Comparison of ENCODE assay signal across 24 cellular contexts in genomic region chr17:68353121-68353521, GRCh38.
DNase-seq lines count a peak whose midpoint lies in the region; ATAC-seq and TF ChIP-seq lines count a peak whose summit lies in the region.
"Had no signal": no experiment of that assay in that cellular context is flagged by ENCODE, and none has a peak within 500 bp of the region (broad histone marks: within the 10 kb centered on the region; RNA-seq: fewer than 3 reads in every experiment).

No MANE protein-coding gene starts in this region.

- no peak for TF ChIP-seq RAD21 in IMR-90 (IDR thresholded peaks at IDR 0.05; ENCODE audit: low read length)

- no peak overlapping the region for H3K9ac ChIP-seq in IMR-90 (ENCODE audit: low read depth, low read length)

- H4K91ac ChIP-seq in IMR-90 (ENCODE audit: insufficient read depth, low read depth, low read length) = no peak overlapping the region

- no peak for DNase-seq in activated naive CD4-positive, alpha-beta T cell treated with anti-CD3 and anti-CD28 coated beads, Interleukin-2, amount 10 ng/mL, durations not matched to agents 7 days and 5 days
- no peak for DNase-seq in activated naive CD4-positive, alpha-beta T cell treated with Interleukin-2 at 50 U/mL for 16 hours
- no peak for DNase-seq in IMR-90
- no peak for DNase-seq in activated T-helper 1 cell treated with anti-CD3 and anti-CD28 coated beads, Interleukin-12 subunit alpha, Interleukin-12 subunit beta, Interleukin-2, Interleukin-4 antibody, amounts not matched to agents 30 ng/mL and 10 ng/mL and 1 ng/mL, durations not matched to agents 14 hours and 24 hours and 36 hours (ENCODE audit: low spot score)
- DNase-seq in epidermal melanocyte (ENCODE audit: insufficient read length, low spot score) = no peak
- DNase-seq in NCI-H2171 (lab: John Stamatoyannopoulos, UW) = no peak
- DNase-seq: activated CD4-positive, alpha-beta T cell treated with anti-CD3 and anti-CD28 coated beads for 36 hours; body of pancreas; effector CD4-positive, alpha-beta T cell; foreskin melanocyte; left lung; mesendoderm; MG63; naive B cell; NCI-H1436; NCI-H524 treated with DMSO at 0.1 percent for 48 hours; retina; spleen; stimulated activated CD4-positive, alpha-beta T cell treated with anti-CD3 and anti-CD28 coated beads, Interleukin-4, amount 100 ng/mL, for 24 hours had no signal

- no peak overlapping the region for H2AK9ac ChIP-seq in IMR-90 (replicated peaks; ENCODE audit: low read depth, low read length, poor library complexity)

- no peak overlapping the region for H2BK5ac ChIP-seq in IMR-90 (ENCODE audit: low read depth, low read length, poor library complexity, severe bottlenecking)

- H3K4me1 Mint-ChIP-seq in activated naive CD4-positive, alpha-beta T cell treated with anti-CD3 and anti-CD28 coated beads, Interleukin-2, amount 10 ng/mL, durations not matched to agents 7 days and 5 days = peaks cover 91% of the 10 kb centered on the region
- H3K4me1 Mint-ChIP-seq in activated T-helper 1 cell treated with anti-CD3 and anti-CD28 coated beads, Interleukin-12 subunit alpha, Interleukin-12 subunit beta, Interleukin-2, Interleukin-4 antibody, amounts not matched to agents 30 ng/mL and 10 ng/mL and 1 ng/mL, durations not matched to agents 14 hours and 24 hours and 36 hours (ENCODE audit: low read depth) = peaks cover 83% of the 10 kb centered on the region

- dilution Hi-C loops in IMR-90 (cut with HindIII; ENCODE audit: low sequenced_read_pairs, unreplicated experiment) = no loop called here

- H3K18ac ChIP-seq in IMR-90 (ENCODE audit: low read depth, low read length) = no peak overlapping the region

- ATAC-seq in IMR-90 (ENCODE audit: low read depth) = no peak
- ATAC-seq in HG02852 (IDR thresholded peaks at IDR 0.05; ENCODE audit: unreplicated experiment) = no peak
- ATAC-seq: activated CD4-positive, alpha-beta T cell treated with anti-CD3 and anti-CD28 coated beads for 36 hours; body of pancreas; left lung had no signal

- H3K36me3 ChIP-seq in IMR-90 (ENCODE audit: control insufficient read depth, insufficient read depth, low read length) = no peaks in the 10 kb centered on the region
- peaks cover 14% of the 10 kb centered on the region for H3K36me3 ChIP-seq in neutrophil
- H3K36me3 ChIP-seq: left lung, MG63, SJSA1 had no signal

- H3K4me3 ChIP-seq in IMR-90 (ENCODE audit: insufficient read depth, low read depth, low read length) (no peak overlapping the region), neutrophil (ENCODE audit: low read depth in 1 of 2, low read length in 1 of 2) (peak overlapping the region in 1 of 2 experiments; percentile 13)
- H3K4me3 ChIP-seq: body of pancreas, left lung, MG63, SJSA1, spleen had no signal

- no peak for TF ChIP-seq CTCF in IMR-90 (conservative IDR thresholded peaks at IDR 0.05; ENCODE audit: low read depth, low read length)
- TF ChIP-seq CTCF in neutrophil (IDR thresholded peaks at IDR 0.05) = no peak

- peak overlapping the region; percentile 74 for H2BK20ac ChIP-seq in IMR-90 (ENCODE audit: low read depth, low read length)

- TF ChIP-seq POLR2A in IMR-90 (IDR thresholded peaks at IDR 0.05; ENCODE audit: low read depth, low read length) = no peak

- no CpG with 5 or more reads among the region's 3 CpGs for WGBS in IMR-90 (ENCODE audit: extremely low coverage in 2 of 2, insufficient read length in 1 of 2), 2 experiments

- no peaks in the 10 kb centered on the region for H4K20me1 ChIP-seq in IMR-90 (ENCODE audit: insufficient read depth, low read length)

- no peak overlapping the region for H3K14ac ChIP-seq in IMR-90 (replicated peaks; ENCODE audit: low read depth, low read length)

- H3K4me1 ChIP-seq in IMR-90 (ENCODE audit: control insufficient read depth, insufficient read depth, low read length) (peaks cover 10% of the 10 kb centered on the region), neutrophil (ENCODE audit: control insufficient read depth in 1 of 2, insufficient read depth in 1 of 2, low read depth in 1 of 2, low read length in 1 of 2) (peaks cover 77 to 89% of the 10 kb centered on the region in 2 experiments)
- H3K4me1 ChIP-seq: body of pancreas had no signal

- H2AK5ac ChIP-seq in IMR-90 (ENCODE audit: low read depth, low read length) = peak overlapping the region; percentile 6; the same call in 1 of the 2 replicates

- no peak overlapping the region for H3K23ac ChIP-seq in IMR-90 (ENCODE audit: low read depth, low read length)

- CTCF ChIA-PET in activated naive CD4-positive, alpha-beta T cell treated with anti-CD3 and anti-CD28 coated beads, Interleukin-2, amount 10 ng/mL, durations not matched to agents 7 days and 5 days (lab: Charles Lee) = interaction anchor here (2.7 kb wide), 1 partner anchor 46 kb away, joined by 12 read pairs; no protein-coding TSS in a partner anchor
- CTCF ChIA-PET in IMR-90 (lab: Yijun Ruan, JAX) = no interaction called here

- intact Hi-C loops in IMR-90 (cut with micrococcal nuclease) = no loop called here
- intact Hi-C loops in activated T-helper 1 cell treated with anti-CD3 and anti-CD28 coated beads, Interleukin-12 subunit alpha, Interleukin-12 subunit beta, Interleukin-2, Interleukin-4 antibody, amounts not matched to agents 30 ng/mL and 10 ng/mL and 1 ng/mL, durations not matched to agents 14 hours and 24 hours and 36 hours (cut with micrococcal nuclease) = no loop called here

- no peak overlapping the region for H3K4ac ChIP-seq in IMR-90 (ENCODE audit: low read depth, low read length)

- H4K5ac ChIP-seq in IMR-90 (ENCODE audit: low read depth, low read length) = no peak overlapping the region

- peaks cover 17% of the 10 kb centered on the region for H3K9me1 ChIP-seq in IMR-90 (ENCODE audit: insufficient read depth, low read length)

- no TSS peak for BruUV-seq in IMR-90 (replicated peaks; lab: Mats Ljungman, UMichigan)

- H3K4me2 ChIP-seq in IMR-90 (ENCODE audit: low read depth, low read length) = no peak overlapping the region

- peak overlapping the region; percentile 30; the same call in 1 of the 3 replicates for H2BK15ac ChIP-seq in IMR-90 (ENCODE audit: low read depth, low read length)

- H2BK120ac ChIP-seq in IMR-90 (ENCODE audit: low read depth, low read length) = peak overlapping the region; percentile 50; the same call in 1 of the 2 replicates

- no peak overlapping the region for H3K4me3 Mint-ChIP-seq in activated naive CD4-positive, alpha-beta T cell treated with anti-CD3 and anti-CD28 coated beads, Interleukin-2, amount 10 ng/mL, durations not matched to agents 7 days and 5 days
- no peak overlapping the region for H3K4me3 Mint-ChIP-seq in activated T-helper 1 cell treated with anti-CD3 and anti-CD28 coated beads, Interleukin-12 subunit alpha, Interleukin-12 subunit beta, Interleukin-2, Interleukin-4 antibody, amounts not matched to agents 30 ng/mL and 10 ng/mL and 1 ng/mL, durations not matched to agents 14 hours and 24 hours and 36 hours
- H3K4me3 Mint-ChIP-seq: activated CD4-positive, alpha-beta T cell treated with anti-CD3 and anti-CD28 coated beads for 36 hours; IgD-negative memory B cell; naive B cell had no signal

- peak overlapping the region; percentile 12 for H3K27ac Mint-ChIP-seq in activated naive CD4-positive, alpha-beta T cell treated with anti-CD3 and anti-CD28 coated beads, Interleukin-2, amount 10 ng/mL, durations not matched to agents 7 days and 5 days
- peak overlapping the region; percentile 11 for H3K27ac Mint-ChIP-seq in activated T-helper 1 cell treated with anti-CD3 and anti-CD28 coated beads, Interleukin-12 subunit alpha, Interleukin-12 subunit beta, Interleukin-2, Interleukin-4 antibody, amounts not matched to agents 30 ng/mL and 10 ng/mL and 1 ng/mL, durations not matched to agents 14 hours and 24 hours and 36 hours
- H3K27ac Mint-ChIP-seq: activated CD4-positive, alpha-beta T cell treated with anti-CD3 and anti-CD28 coated beads for 36 hours; activated T-helper 2 cell treated with anti-CD3 and anti-CD28 coated beads, Interferon-gamma antibody, Interleukin-2, Interleukin-4, amounts not matched to agents 10 μg/mL and 5 μg/mL and 100 μg/mL, durations not matched to agents 14 hours and 24 hours and 36 hours; IgD-negative memory B cell; naive B cell had no signal

- H3K27me3 Mint-ChIP-seq in activated naive CD4-positive, alpha-beta T cell treated with anti-CD3 and anti-CD28 coated beads, Interleukin-2, amount 10 ng/mL, durations not matched to agents 7 days and 5 days = no peaks in the 10 kb centered on the region
- H3K27me3 Mint-ChIP-seq in activated T-helper 1 cell treated with anti-CD3 and anti-CD28 coated beads, Interleukin-12 subunit alpha, Interleukin-12 subunit beta, Interleukin-2, Interleukin-4 antibody, amounts not matched to agents 30 ng/mL and 10 ng/mL and 1 ng/mL, durations not matched to agents 14 hours and 24 hours and 36 hours (ENCODE audit: insufficient read depth) = no peaks in the 10 kb centered on the region
- H3K27me3 Mint-ChIP-seq: activated CD4-positive, alpha-beta T cell treated with anti-CD3 and anti-CD28 coated beads for 36 hours had no signal

- H3K9me3 ChIP-seq in IMR-90 (ENCODE audit: control insufficient read depth, insufficient read depth, low read length) (no peaks in the 10 kb centered on the region), neutrophil (no peaks in the 10 kb centered on the region)
- H3K9me3 ChIP-seq: body of pancreas, left lung, MG63, SJSA1, spleen had no signal

- H2AFZ ChIP-seq in IMR-90 (replicated peaks; ENCODE audit: low read length, poor library complexity) = no peak overlapping the region

- in situ Hi-C loops in IMR-90 (cut with MboI; ENCODE audit: low sequenced_read_pairs) = no loop called here

- POLR2A ChIA-PET in IMR-90 (lab: Charles Lee; ENCODE audit: unreplicated experiment) = no interaction called here

- no peak overlapping the region for H3K27ac ChIP-seq in IMR-90 (ENCODE audit: insufficient read depth, low read length)
- H3K27ac ChIP-seq in neutrophil = peak overlapping the region; percentile 78
- H3K27ac ChIP-seq: body of pancreas, left lung, SJSA1 had no signal

- H3K9me3 Mint-ChIP-seq in activated naive CD4-positive, alpha-beta T cell treated with anti-CD3 and anti-CD28 coated beads, Interleukin-2, amount 10 ng/mL, durations not matched to agents 7 days and 5 days = no peaks in the 10 kb centered on the region
- H3K9me3 Mint-ChIP-seq in activated T-helper 1 cell treated with anti-CD3 and anti-CD28 coated beads, Interleukin-12 subunit alpha, Interleukin-12 subunit beta, Interleukin-2, Interleukin-4 antibody, amounts not matched to agents 30 ng/mL and 10 ng/mL and 1 ng/mL, durations not matched to agents 14 hours and 24 hours and 36 hours = no peaks in the 10 kb centered on the region
- H3K9me3 Mint-ChIP-seq: activated T-helper 2 cell treated with anti-CD3 and anti-CD28 coated beads, Interferon-gamma antibody, Interleukin-2, Interleukin-4, amounts not matched to agents 10 μg/mL and 5 μg/mL and 100 μg/mL, durations not matched to agents 14 hours and 24 hours and 36 hours; IgD-negative memory B cell; naive B cell had no signal

- no peaks in the 10 kb centered on the region for H3K27me3 ChIP-seq in IMR-90 (ENCODE audit: control insufficient read depth, insufficient read depth, low read length)
- no peaks in the 10 kb centered on the region for H3K27me3 ChIP-seq in neutrophil
- H3K27me3 ChIP-seq: body of pancreas, left lung, MG63, SJSA1, spleen had no signal

- H3K36me3 Mint-ChIP-seq in activated naive CD4-positive, alpha-beta T cell treated with anti-CD3 and anti-CD28 coated beads, Interleukin-2, amount 10 ng/mL, durations not matched to agents 7 days and 5 days = peaks cover 16% of the 10 kb centered on the region
- peaks cover 4% of the 10 kb centered on the region for H3K36me3 Mint-ChIP-seq in activated T-helper 1 cell treated with anti-CD3 and anti-CD28 coated beads, Interleukin-12 subunit alpha, Interleukin-12 subunit beta, Interleukin-2, Interleukin-4 antibody, amounts not matched to agents 30 ng/mL and 10 ng/mL and 1 ng/mL, durations not matched to agents 14 hours and 24 hours and 36 hours (ENCODE audit: low read depth)
- H3K36me3 Mint-ChIP-seq: IgD-negative memory B cell had no signal

- H3K79me1 ChIP-seq in IMR-90 (ENCODE audit: low read depth in 1 of 2, low read length in 2 of 2) = no peaks in the 10 kb centered on the region

- peak overlapping the region in 1 of 2 experiments; percentile 48; a peak in 1 of 4 replicates for H4K8ac ChIP-seq in IMR-90 (ENCODE audit: low read depth in 2 of 2, low read length in 2 of 2)

- H3K56ac ChIP-seq in IMR-90 (ENCODE audit: extremely low read depth, insufficient read depth, low read length) = no peak overlapping the region
